22 cellular contexts compared by ENCODE assay signal in genomic region chr10:130723704-130724103, GRCh38.
DNase-seq lines count a peak whose midpoint lies in the region; ATAC-seq, FAIRE-seq and TF ChIP-seq lines count a peak whose summit lies in the region.
"Had no signal": no experiment of that assay in that cellular context is flagged by ENCODE, and none has a peak within 500 bp of the region (broad histone marks: within the 10 kb centered on the region; RNA-seq: fewer than 3 reads in every experiment).

No MANE protein-coding gene starts in this region.

- H3K27ac Mint-ChIP-seq in activated naive CD4-positive, alpha-beta T cell treated with anti-CD3 and anti-CD28 coated beads, Interleukin-2, amount 10 ng/mL, durations not matched to agents 7 days and 5 days, result no peak overlapping the region
- H3K27ac Mint-ChIP-seq: B cell; CD4-positive, alpha-beta T cell; CD8-positive, alpha-beta T cell had no signal

- H3K4me1 ChIP-seq in heart right ventricle, result no peaks in the 10 kb centered on the region
- H3K4me1 ChIP-seq in kidney (ENCODE audit: control insufficient read depth in 1 of 2, insufficient read depth in 1 of 2, low read depth in 1 of 2, low read length in 2 of 2), result no peaks in the 10 kb centered on the region
- H3K4me1 ChIP-seq: A549, Caco-2 had no signal

- ATAC-seq in left ventricle myocardium superior (no peak), heart right ventricle (no peak), GM19397 (IDR thresholded peaks at IDR 0.05; ENCODE audit: unreplicated experiment) (no peak)
- ATAC-seq: A549; CD8-positive, alpha-beta T cell had no signal

- intact Hi-C loops in left ventricle myocardium superior (cut with micrococcal nuclease), result no loop called here
- intact Hi-C loops in heart right ventricle (cut with DNase I), result no loop called here
- intact Hi-C loops in kidney (cut with DNase I), result no loop called here
- intact Hi-C loops in posterior vena cava (cut with DNase I), result no loop called here

- no peaks in the 10 kb centered on the region for H3K27me3 Mint-ChIP-seq in activated naive CD4-positive, alpha-beta T cell treated with anti-CD3 and anti-CD28 coated beads, Interleukin-2, amount 10 ng/mL, durations not matched to agents 7 days and 5 days
- H3K27me3 Mint-ChIP-seq: B cell had no signal

- no peak overlapping the region for H3K4me3 ChIP-seq in heart right ventricle
- H3K4me3 ChIP-seq in kidney (ENCODE audit: low read length in 2 of 2), result no peak overlapping the region
- H3K4me3 ChIP-seq: A549; BLaER1 treated with 17β-estradiol and CSF1 and Interleukin-3, amounts not matched to agents 10 nM and 100 nM had no signal

- no peak for FAIRE-seq in kidney (lab: Jason Lieb, UNC)
- FAIRE-seq: A549, D721Med, G401.6, GM12891 had no signal

- peaks cover 0 to 43% (median 22%) of the 10 kb centered on the region in 7 donors for H3K27me3 ChIP-seq in heart right ventricle
- H3K27me3 ChIP-seq: BLaER1 treated with 17β-estradiol and CSF1 and Interleukin-3, amounts not matched to agents 10 nM and 100 nM had no signal

- H3K9ac ChIP-seq in kidney (ENCODE audit: low read length in 2 of 2), result no peak overlapping the region
- H3K9ac ChIP-seq: BLaER1 treated with 17β-estradiol and CSF1 and Interleukin-3, amounts not matched to agents 10 nM and 100 nM had no signal

- H3K4me1 Mint-ChIP-seq in activated naive CD4-positive, alpha-beta T cell treated with anti-CD3 and anti-CD28 coated beads, Interleukin-2, amount 10 ng/mL, durations not matched to agents 7 days and 5 days, result no peaks in the 10 kb centered on the region
- H3K4me1 Mint-ChIP-seq: B cell had no signal

- H3K9me3 Mint-ChIP-seq in activated naive CD4-positive, alpha-beta T cell treated with anti-CD3 and anti-CD28 coated beads, Interleukin-2, amount 10 ng/mL, durations not matched to agents 7 days and 5 days, result no peaks in the 10 kb centered on the region
- H3K9me3 Mint-ChIP-seq: CD4-positive, alpha-beta T cell; CD8-positive, alpha-beta T cell had no signal

- peak; percentile 4 for DNase-seq in left ventricle myocardium superior
- no peak for DNase-seq in heart right ventricle
- peak; percentile 22 for DNase-seq in kidney
- peak; percentile 73 for DNase-seq in posterior vena cava (ENCODE audit: low spot score)
- DNase-seq in activated naive CD4-positive, alpha-beta T cell treated with Interleukin-2 at 50 U/mL for 16 hours, result no peak
- no peak for DNase-seq in activated naive CD4-positive, alpha-beta T cell treated with anti-CD3 and anti-CD28 coated beads, Interleukin-2, amount 10 ng/mL, durations not matched to agents 7 days and 5 days
- DNase-seq: AML-193; Caco-2; Calu3; CD4-positive, alpha-beta T cell; CD8-positive, alpha-beta T cell; DMS79 treated with DMSO at 0.1 percent for 48 hours; GF-D8 had no signal

- 80 to 84% methylated on average over 3 of the region's 3 CpGs for WGBS in heart right ventricle, 2 donors

- H3K27ac ChIP-seq in heart right ventricle, result no peak overlapping the region
- H3K27ac ChIP-seq in kidney (ENCODE audit: low read depth in 2 of 2, low read length in 2 of 2), result no peak overlapping the region
- H3K27ac ChIP-seq: 22Rv1; A549; BLaER1 treated with 17β-estradiol and CSF1 and Interleukin-3, amounts not matched to agents 10 nM and 100 nM; C4-2B had no signal

- H3K4me3 Mint-ChIP-seq in activated naive CD4-positive, alpha-beta T cell treated with anti-CD3 and anti-CD28 coated beads, Interleukin-2, amount 10 ng/mL, durations not matched to agents 7 days and 5 days, result no peak overlapping the region
- H3K4me3 Mint-ChIP-seq: B cell; CD4-positive, alpha-beta T cell; CD8-positive, alpha-beta T cell had no signal

- no peaks in the 10 kb centered on the region for H3K36me3 Mint-ChIP-seq in activated naive CD4-positive, alpha-beta T cell treated with anti-CD3 and anti-CD28 coated beads, Interleukin-2, amount 10 ng/mL, durations not matched to agents 7 days and 5 days
- H3K36me3 Mint-ChIP-seq: CD8-positive, alpha-beta T cell had no signal

- H3K36me3 ChIP-seq in heart right ventricle (no peaks in the 10 kb centered on the region), kidney (ENCODE audit: control insufficient read depth in 1 of 2, insufficient read depth in 2 of 2, low read length in 2 of 2) (no peaks in the 10 kb centered on the region)
- H3K36me3 ChIP-seq: BLaER1 treated with 17β-estradiol and CSF1 and Interleukin-3, amounts not matched to agents 10 nM and 100 nM had no signal

- CTCF ChIA-PET in activated naive CD4-positive, alpha-beta T cell treated with anti-CD3 and anti-CD28 coated beads, Interleukin-2, amount 10 ng/mL, durations not matched to agents 7 days and 5 days (lab: Charles Lee), result no interaction called here

- H3K9me3 ChIP-seq in heart right ventricle (no peaks in the 10 kb centered on the region), kidney (ENCODE audit: control insufficient read depth in 1 of 2, low read length in 2 of 2) (no peaks in the 10 kb centered on the region)
- H3K9me3 ChIP-seq: A549; BLaER1 treated with 17β-estradiol and CSF1 and Interleukin-3, amounts not matched to agents 10 nM and 100 nM; Caco-2 had no signal

- no peak for TF ChIP-seq CTCF in heart right ventricle (IDR thresholded peaks at IDR 0.05)
- no peak for TF ChIP-seq CTCF in kidney (IDR thresholded peaks at IDR 0.05; ENCODE audit: borderline replicate concordance, extremely low read depth, insufficient read depth)

Comparison
In these comparisons a context has a peak if more than half of its experiments do, and no peak if none do; other contexts are left out.
1. DNase-seq: peak in left ventricle myocardium superior (single experiment), kidney (single experiment) and posterior vena cava (single experiment); none in heart right ventricle (0 of 2), activated naive CD4-positive, alpha-beta T cell treated with Interleukin-2 at 50 U/mL for 16 hours (single experiment) and activated naive CD4-positive, alpha-beta T cell treated with anti-CD3 and anti-CD28 coated beads, Interleukin-2, amount 10 ng/mL, durations not matched to agents 7 days and 5 days (single experiment).